In the genomic region with DNA sequence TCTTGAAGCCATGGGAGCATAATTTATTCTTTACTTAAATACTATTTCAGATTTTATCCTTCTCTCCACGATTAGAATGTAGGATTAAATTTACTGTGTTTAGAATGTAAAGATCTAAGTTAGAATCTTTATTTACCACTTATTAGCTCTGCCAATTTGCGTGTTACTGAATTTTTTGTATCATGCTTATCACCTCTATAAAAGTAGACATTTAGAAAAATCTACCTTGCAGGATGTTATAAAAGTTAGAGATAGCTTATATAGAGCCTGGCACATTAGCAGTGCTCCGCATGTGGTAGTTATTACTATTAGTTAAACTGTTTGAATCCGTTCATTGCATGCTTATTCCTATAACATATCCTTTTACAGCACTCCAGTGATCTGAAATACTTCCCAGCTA, we compare ENCODE assay signal across 21 cellular contexts.
"Had no signal": no experiment of that assay in that cellular context is flagged by ENCODE, and none has a peak within 500 bp of the region (broad histone marks: within the 10 kb centered on the region; RNA-seq: fewer than 3 reads in every experiment).

No MANE protein-coding gene starts in this region.

- H3K36me3 ChIP-seq: left ventricle myocardium inferior, ovary, right atrium auricular region, right lobe of liver, tibial nerve, uterus had no signal

- H3K27me3 Mint-ChIP-seq: naive thymus-derived CD8-positive, alpha-beta T cell; stimulated activated memory B cell treated with anti-CD40 and anti-IgM and Interleukin-4, amounts not matched to agents 10 μg/mL and 1 μg/mL and 100 μg/mL, for 72 hours; stimulated activated naive CD8-positive, alpha-beta T cell treated with anti-CD3 and anti-CD28 coated beads, Interleukin-15, amount 100 ng/mL, for 72 hours; type B pancreatic cell had no signal

- H3K27me3 ChIP-seq: ovary, right atrium auricular region, right lobe of liver, tibial nerve, uterus had no signal

- H3K36me3 Mint-ChIP-seq: naive thymus-derived CD8-positive, alpha-beta T cell; type B pancreatic cell had no signal

- H3K4me1 Mint-ChIP-seq: naive thymus-derived CD8-positive, alpha-beta T cell; stimulated activated naive CD8-positive, alpha-beta T cell treated with anti-CD3 and anti-CD28 coated beads, Interleukin-15, amount 100 ng/mL, for 72 hours had no signal

- H3K4me1 ChIP-seq: left ventricle myocardium inferior, right atrium auricular region, tibial nerve, uterus had no signal

- H3K27ac ChIP-seq: left ventricle myocardium inferior, ovary, right atrium auricular region, right lobe of liver, tibial nerve, uterus had no signal

- H3K27ac Mint-ChIP-seq: naive thymus-derived CD8-positive, alpha-beta T cell; progenitor cell of endocrine pancreas; stimulated activated memory B cell treated with anti-CD40 and anti-IgM and Interleukin-4, amounts not matched to agents 10 μg/mL and 1 μg/mL and 100 μg/mL, for 72 hours; stimulated activated naive CD8-positive, alpha-beta T cell treated with anti-CD3 and anti-CD28 coated beads, Interleukin-15, amount 100 ng/mL, for 72 hours had no signal

- H3K9me3 ChIP-seq: ovary, right lobe of liver, uterus had no signal

- H3K4me3 Mint-ChIP-seq: naive thymus-derived CD8-positive, alpha-beta T cell; stimulated activated memory B cell treated with anti-CD40 and anti-IgM and Interleukin-4, amounts not matched to agents 10 μg/mL and 1 μg/mL and 100 μg/mL, for 72 hours; stimulated activated naive CD8-positive, alpha-beta T cell treated with anti-CD3 and anti-CD28 coated beads, Interleukin-15, amount 100 ng/mL, for 72 hours; type B pancreatic cell had no signal

- DNase-seq: islet precursor cell; left ventricle myocardium inferior; mesendoderm; naive thymus-derived CD8-positive, alpha-beta T cell; ovary; right lobe of liver; stimulated activated CD4-positive, alpha-beta T cell treated with anti-CD3 and anti-CD28 coated beads, Interleukin-1b, Interleukin-23, amount 100 ng/mL, for 48 hours; stimulated activated CD4-positive, alpha-beta T cell treated with anti-CD3 and anti-CD28 coated beads, Interleukin-2, amount 100 ng/mL, for 48 hours; stimulated activated CD4-positive, alpha-beta T cell treated with anti-CD3 and anti-CD28 coated beads, Interleukin-4, amount 100 ng/mL, for 4 hours; stimulated activated CD8-positive, alpha-beta memory T cell treated with anti-CD3 and anti-CD28 coated beads, Interleukin-4, amount 100 ng/mL, for 48 hours; stimulated activated naive CD4-positive, alpha-beta T cell treated with Interleukin-2 at 50 U/mL for 16 hours; stimulated activated naive CD8-positive, alpha-beta T cell treated with anti-CD3 and anti-CD28 coated beads, Interleukin-15, amount 100 ng/mL, for 72 hours; substantia nigra; uterus had no signal

- H3K4me3 ChIP-seq: left ventricle myocardium inferior, lung, ovary, right atrium auricular region, right lobe of liver, smooth muscle cell, tibial nerve, uterus had no signal

- ATAC-seq: naive thymus-derived CD8-positive, alpha-beta T cell; right lobe of liver; stimulated activated memory B cell treated with anti-CD40 and anti-IgM and Interleukin-4, amounts not matched to agents 10 μg/mL and 1 μg/mL and 100 μg/mL, for 72 hours; stimulated activated naive CD8-positive, alpha-beta T cell treated with anti-CD3 and anti-CD28 coated beads, Interleukin-15, amount 100 ng/mL, for 72 hours had no signal
